ENCODE assay signal across 16 cellular contexts in the genomic region with DNA sequence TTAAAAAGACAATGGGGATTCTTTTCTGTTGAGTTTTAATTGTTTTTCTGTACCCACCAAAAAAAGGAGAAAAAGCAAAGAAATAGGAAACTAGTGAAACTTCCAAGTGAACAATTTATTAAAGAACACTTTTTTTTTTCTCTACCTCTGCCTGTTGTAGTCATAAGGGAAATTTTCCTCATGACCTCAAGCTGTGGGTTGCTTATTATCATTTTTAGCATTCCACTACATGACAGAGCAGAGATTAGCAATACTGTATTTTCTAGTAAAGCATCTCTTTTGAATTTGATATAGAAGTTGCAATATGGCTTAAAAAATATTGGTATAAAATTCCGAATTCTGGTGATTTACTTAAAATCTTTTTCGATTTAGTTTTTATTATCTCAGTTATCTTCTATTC.
"Had no signal": no experiment of that assay in that cellular context is flagged by ENCODE, and none has a peak within 500 bp of the region (broad histone marks: within the 10 kb centered on the region; RNA-seq: fewer than 3 reads in every experiment).

No MANE protein-coding gene starts in this region.

- H3K27me3 ChIP-seq: body of pancreas, colonic mucosa, esophagus muscularis mucosa, sigmoid colon had no signal

- H3K36me3 ChIP-seq: colonic mucosa, esophagus muscularis mucosa, sigmoid colon had no signal

- DNase-seq: activated CD4-positive, alpha-beta memory T cell treated with anti-CD3 and anti-CD28 coated beads for 36 hours; activated CD4-positive, alpha-beta T cell treated with anti-CD3 and anti-CD28 coated beads for 36 hours; activated CD8-positive, alpha-beta memory T cell treated with anti-CD3 and anti-CD28 coated beads, Interleukin-2, amount 10 ng/mL, durations not matched to agents 7 days and 5 days; activated naive CD4-positive, alpha-beta T cell treated with anti-CD3 and anti-CD28 coated beads, Interleukin-2, amount 10 ng/mL, durations not matched to agents 7 days and 5 days; activated T-cell treated with anti-CD3 and anti-CD28 coated beads, Interleukin-2, amount 50 U/mL, for 24 hours; body of pancreas; colonic mucosa; foreskin melanocyte; left cardiac atrium; psoas muscle; sigmoid colon; stimulated activated CD4-positive, alpha-beta T cell treated with anti-CD3 and anti-CD28 coated beads, Interleukin-2, amount 100 ng/mL, for 48 hours; T-helper 17 cell had no signal

- H3K4me1 ChIP-seq: body of pancreas, colonic mucosa, psoas muscle, sigmoid colon had no signal

- H3K27ac ChIP-seq: body of pancreas, colonic mucosa, esophagus muscularis mucosa, psoas muscle, sigmoid colon had no signal

- H3K4me3 ChIP-seq: body of pancreas, colonic mucosa, esophagus muscularis mucosa, lung, psoas muscle, sigmoid colon had no signal

- ATAC-seq: activated CD4-positive, alpha-beta T cell treated with anti-CD3 and anti-CD28 coated beads for 36 hours; activated CD8-positive, alpha-beta memory T cell treated with anti-CD3 and anti-CD28 coated beads, Interleukin-2, amount 10 ng/mL, durations not matched to agents 7 days and 5 days; body of pancreas; left cardiac atrium; psoas muscle; stimulated activated memory B cell treated with anti-CD40 and anti-IgM and Interleukin-4, amounts not matched to agents 10 μg/mL and 1 μg/mL and 100 μg/mL, for 72 hours; T-helper 17 cell had no signal

- H3K9me3 ChIP-seq: body of pancreas, colonic mucosa, esophagus muscularis mucosa, psoas muscle, sigmoid colon had no signal
